ENCODE assay signal across 13 cellular contexts in genomic region chr11:112179601-112180000, GRCh38. TPM values are rescaled to one million over a fixed set of nuclear protein-coding genes. Genes with fewer than 3 reads are reported as not detected.
DNase-seq lines count a peak whose midpoint lies in the region; ATAC-seq, FAIRE-seq and TF ChIP-seq lines count a peak whose summit lies in the region.
"Had no signal": no experiment of that assay in that cellular context is flagged by ENCODE, and none has a peak within 500 bp of the region (broad histone marks: within the 10 kb centered on the region; RNA-seq: fewer than 3 reads in every experiment).

No MANE protein-coding gene starts in this region.

- H3K9me3 Mint-ChIP-seq in mesothelial cell of epicardium: peaks cover 7% of the 10 kb centered on the region
- H3K9me3 Mint-ChIP-seq: activated naive CD4-positive, alpha-beta T cell treated with anti-CD3 and anti-CD28 coated beads for 36 hours had no signal

- TF ChIP-seq CTCF in mesothelial cell of epicardium (IDR thresholded peaks at IDR 0.05; ENCODE audit: unreplicated experiment) (no peak), kidney (IDR thresholded peaks at IDR 0.05; ENCODE audit: borderline replicate concordance, extremely low read depth, insufficient read depth) (no peak)

- ATAC-seq in GM18520 (IDR thresholded peaks at IDR 0.05; ENCODE audit: unreplicated experiment): peak; percentile 81
- peak; percentile 52 for ATAC-seq in GM21786 (IDR thresholded peaks at IDR 0.05; ENCODE audit: unreplicated experiment)
- no peak for ATAC-seq in HG02973 (IDR thresholded peaks at IDR 0.05; ENCODE audit: unreplicated experiment)

- H3K36me3 Mint-ChIP-seq in mesothelial cell of epicardium: peaks cover 14% of the 10 kb centered on the region

- H3K4me1 ChIP-seq in kidney (ENCODE audit: control insufficient read depth in 1 of 2, insufficient read depth in 1 of 2, low read depth in 1 of 2, low read length in 2 of 2): no peaks in the 10 kb centered on the region
- H3K4me1 ChIP-seq in small intestine (ENCODE audit: control insufficient read depth in 2 of 2, insufficient read depth in 1 of 2, low read depth in 1 of 2, low read length in 1 of 2): peaks cover 3% of the 10 kb centered on the region in 2 donors

- no peaks in the 10 kb centered on the region for H3K27me3 ChIP-seq in small intestine (ENCODE audit: control insufficient read depth in 2 of 2, insufficient read depth in 2 of 2, low read length in 2 of 2)
- H3K27me3 ChIP-seq: stomach had no signal

- FAIRE-seq in kidney (lab: Jason Lieb, UNC) (no peak), small intestine (lab: Jason Lieb, UNC) (no peak)
- FAIRE-seq: RCC 7860 had no signal

- intact Hi-C loops in kidney (cut with DNase I): no loop called here

- H3K27ac Mint-ChIP-seq in mesothelial cell of epicardium: peak overlapping the region; percentile 32
- H3K27ac Mint-ChIP-seq: activated naive CD4-positive, alpha-beta T cell treated with anti-CD3 and anti-CD28 coated beads for 36 hours had no signal

- no peak overlapping the region for H3K9ac ChIP-seq in kidney (ENCODE audit: low read length in 2 of 2)

- no peak overlapping the region for H3K27ac ChIP-seq in kidney (ENCODE audit: low read depth in 2 of 2, low read length in 2 of 2)
- H3K27ac ChIP-seq in small intestine (ENCODE audit: low read depth in 1 of 2, low read length in 1 of 2): no peak overlapping the region
- H3K27ac ChIP-seq: stomach had no signal

- H3K4me1 Mint-ChIP-seq in mesothelial cell of epicardium: peaks cover 49% of the 10 kb centered on the region

- H3K36me3 ChIP-seq in kidney (ENCODE audit: control insufficient read depth in 1 of 2, insufficient read depth in 2 of 2, low read length in 2 of 2) (no peaks in the 10 kb centered on the region), small intestine (ENCODE audit: control insufficient read depth in 2 of 2, insufficient read depth in 2 of 2, low read length in 2 of 2) (no peaks in the 10 kb centered on the region)
- H3K36me3 ChIP-seq: stomach had no signal

- H3K4me3 ChIP-seq in kidney (ENCODE audit: low read length in 2 of 2) (no peak overlapping the region), small intestine (ENCODE audit: low read depth in 1 of 2, low read length in 2 of 2) (no peak overlapping the region)
- H3K4me3 ChIP-seq: stomach had no signal

- H3K4me3 Mint-ChIP-seq in mesothelial cell of epicardium: no peak overlapping the region
- H3K4me3 Mint-ChIP-seq: activated naive CD4-positive, alpha-beta T cell treated with anti-CD3 and anti-CD28 coated beads for 36 hours had no signal

- DNase-seq in NAMALWA (ENCODE audit: low spot score): peak; percentile 26
- no peak for DNase-seq in mesothelial cell of epicardium (ENCODE audit: low spot score in 2 of 2, unreplicated experiment in 2 of 2)
- no peak for DNase-seq in kidney
- DNase-seq in small intestine: no peak
- no peak for DNase-seq in D341Med (ENCODE audit: low spot score)
- DNase-seq: activated CD4-positive, CD25-positive, alpha-beta regulatory T cell treated with anti-CD3 and anti-CD28 coated beads, Interleukin-2, amount 50 U/mL, for 72 hours; activated naive CD4-positive, alpha-beta T cell treated with anti-CD3 and anti-CD28 coated beads for 36 hours; NCI-H1436 treated with DMSO at 0.1 percent for 48 hours; stomach had no signal

- no peaks in the 10 kb centered on the region for H3K27me3 Mint-ChIP-seq in mesothelial cell of epicardium (ENCODE audit: low read depth)

- H3K9me3 ChIP-seq in kidney (ENCODE audit: control insufficient read depth in 1 of 2, low read length in 2 of 2): no peaks in the 10 kb centered on the region
- H3K9me3 ChIP-seq in small intestine (ENCODE audit: control insufficient read depth, low read depth): no peaks in the 10 kb centered on the region
- H3K9me3 ChIP-seq: stomach had no signal

RNA-seq across cellular contexts. Expression of gene BCO2, which starts 4.3 kb away (rescaled TPM):
- total RNA-seq in mesothelial cell of epicardium (38.2 to 43.4 TPM (median 38.9 TPM) in 3 replicates), kidney (9.6 TPM)
- polyA plus RNA-seq in kidney (ENCODE audit: insufficient read depth, low read depth, low replicate concordance) (6.9 TPM), small intestine (10 to 100 TPM in 1 of 3 donors, 1 to 10 TPM in 2; 1.1 to 11.6 (median 5.4) TPM)

RNA-seq across cellular contexts. Expression of gene TEX12, which starts 12.4 kb away (rescaled TPM):
- total RNA-seq in mesothelial cell of epicardium: 0.36 to 0.65 TPM in 2 of 3 replicates, not detected in the other
- not detected for total RNA-seq in kidney
- not detected for polyA plus RNA-seq in kidney (ENCODE audit: insufficient read depth, low read depth, low replicate concordance)
- polyA plus RNA-seq in small intestine: 1 to 10 TPM in 1 of 3 donors, not detected in 2; 1.6 TPM
- total RNA-seq: activated naive CD4-positive, alpha-beta T cell treated with anti-CD3 and anti-CD28 coated beads for 36 hours had no signal

RNA-seq across cellular contexts. Expression of gene IL18, which starts 15.7 kb away (rescaled TPM):
- total RNA-seq in mesothelial cell of epicardium (0.24 to 0.31 TPM (median 0.29 TPM) in 3 replicates), kidney (25.2 TPM)
- polyA plus RNA-seq in kidney (ENCODE audit: insufficient read depth, low read depth, low replicate concordance) (37.4 TPM), small intestine (10 to 100 TPM; 18.6 to 74.0 (median 53.7) TPM)
- total RNA-seq: activated naive CD4-positive, alpha-beta T cell treated with anti-CD3 and anti-CD28 coated beads for 36 hours had no signal

RNA-seq across cellular contexts. Expression of gene PTS, which starts 46.6 kb away (rescaled TPM):
- total RNA-seq in mesothelial cell of epicardium: 54.9 to 59.3 TPM (median 56.2 TPM) in 3 replicates
- 40.6 TPM for total RNA-seq in kidney
- 76.4 TPM for polyA plus RNA-seq in kidney (ENCODE audit: insufficient read depth, low read depth, low replicate concordance)
- polyA plus RNA-seq in small intestine: 10 to 100 TPM; 33.8 to 57.3 (median 44.0) TPM

Comparison
In these comparisons a context has a peak if more than half of its experiments do, and no peak if none do; other contexts are left out.
1. RNA of gene IL18, which starts 15.7 kb away (total RNA-seq): 25.2 TPM in kidney (single experiment); 0.24 to 0.31 TPM in mesothelial cell of epicardium; every median in the first group is over 10 times any median in the second.